8 cellular contexts compared by ENCODE assay signal in the genomic region with DNA sequence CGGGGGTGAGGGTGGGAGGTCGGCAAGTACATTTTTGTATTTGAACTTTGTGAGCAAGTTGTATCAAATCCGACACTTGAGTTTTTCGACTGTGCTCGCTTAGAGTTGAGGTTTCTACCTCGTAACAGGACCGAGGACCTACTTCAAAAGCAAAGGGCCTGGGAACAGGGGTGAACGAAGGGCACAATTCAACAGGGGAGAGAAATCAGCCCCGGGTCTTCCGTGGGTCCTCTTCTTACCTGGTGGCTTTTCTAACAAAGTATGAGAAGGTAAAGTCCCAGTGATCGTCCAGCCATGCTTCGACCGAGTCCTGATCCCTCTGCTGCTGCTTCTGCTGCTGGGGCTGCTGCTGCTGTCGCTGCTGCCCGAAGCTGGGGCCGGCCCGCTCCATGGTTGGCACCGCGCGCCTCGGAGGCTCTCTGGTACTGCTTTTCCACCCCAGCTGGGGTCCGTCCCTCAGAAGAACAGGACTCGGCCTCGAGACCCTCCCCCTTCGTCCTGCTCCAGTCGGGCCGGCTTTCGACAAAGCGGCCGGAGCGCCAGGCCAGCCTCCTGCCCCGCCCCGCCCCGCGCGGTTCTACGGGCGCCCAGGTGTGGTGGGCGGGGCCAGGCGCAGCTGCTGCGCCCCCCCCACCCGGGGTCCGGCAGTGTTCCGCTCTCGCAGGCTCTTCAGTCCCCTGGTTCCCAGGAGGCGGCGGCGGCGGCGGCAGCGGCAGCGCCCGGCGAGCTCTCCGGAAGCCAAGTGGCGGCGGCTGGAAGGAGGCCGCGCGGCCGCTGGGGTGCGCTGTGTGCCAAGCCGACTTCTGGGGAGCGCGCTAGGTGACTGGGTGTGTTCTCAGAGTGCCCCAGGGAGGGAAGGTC. TPM values are rescaled to one million over a fixed set of nuclear protein-coding genes. Genes with fewer than 3 reads are reported as not detected.
DNase-seq lines count a peak whose midpoint lies in the region; ATAC-seq, FAIRE-seq and TF ChIP-seq lines count a peak whose summit lies in the region.

A gene (minus strand): TSS at position 524 of the 861 bp plus-strand sequence. CDS start 133 bp downstream, at position 391.

- FAIRE-seq in GM12892 (lab: Jason Lieb, UNC): no peak

- ATAC-seq in HG02798 (IDR thresholded peaks at IDR 0.05; ENCODE audit: poor library complexity, unreplicated experiment): peak; percentile 90

- DNase-seq in GM12892 (ENCODE audit: insufficient read length) (peak; percentile 57), NCI-H1436 treated with DMSO at 0.1 percent for 48 hours (lab: John Stamatoyannopoulos, UW) (peak; percentile 58), T-helper 22 cell (ENCODE audit: low read depth) (peak; percentile 48), astrocyte of the hippocampus (ENCODE audit: low read depth, low spot score) (peak; percentile 94), hypothalamus (lab: John Stamatoyannopoulos, UW) (peak in 48 of 51 donors; percentile 9 to 77 (median 45)), retina (peak; percentile 94)
- no peak for DNase-seq in NK-92 treated with Interleukin-12 subunit alpha and Interleukin-12 subunit beta, amount 100 ng/mL, for 24 hours (lab: John Stamatoyannopoulos, UW)

- no peak for TF ChIP-seq POLR2A in GM12892 (IDR thresholded peaks at IDR 0.05; ENCODE audit: low read depth, low read length)

RNA-seq across cellular contexts. Expression of the gene that starts here (rescaled TPM):
- polyA plus RNA-seq in GM12892 (2012; ENCODE audit: missing spikeins): 2.9 TPM
